12 cellular contexts compared by ENCODE assay signal in genomic region chr6:130396722-130397121, GRCh38. TPM values are rescaled to one million over a fixed set of nuclear protein-coding genes. Genes with fewer than 3 reads are reported as not detected.
DNase-seq lines count a peak whose midpoint lies in the region; TF ChIP-seq lines count a peak whose summit lies in the region.
"Had no signal": no experiment of that assay in that cellular context is flagged by ENCODE, and none has a peak within 500 bp of the region (broad histone marks: within the 10 kb centered on the region; RNA-seq: fewer than 3 reads in every experiment).

No MANE protein-coding gene starts in this region.

- peaks cover 20% of the 10 kb centered on the region for H3K4me1 Mint-ChIP-seq in activated naive CD4-positive, alpha-beta T cell treated with anti-CD3 and anti-CD28 coated beads, Interleukin-2, amount 50 U/mL, for 24 hours
- H3K4me1 Mint-ChIP-seq in activated naive CD4-positive, alpha-beta T cell treated with anti-CD3 and anti-CD28 coated beads for 36 hours (ENCODE audit: low read depth) = peaks cover 8% of the 10 kb centered on the region

- H2AFZ ChIP-seq in fibroblast of lung (ENCODE audit: low read length) = no peak overlapping the region

- H3K27ac Mint-ChIP-seq in activated naive CD4-positive, alpha-beta T cell treated with anti-CD3 and anti-CD28 coated beads, Interleukin-2, amount 50 U/mL, for 24 hours = no peak overlapping the region
- H3K27ac Mint-ChIP-seq in activated naive CD4-positive, alpha-beta T cell treated with anti-CD3 and anti-CD28 coated beads for 36 hours = no peak overlapping the region

- no peak overlapping the region for H3K9ac ChIP-seq in fibroblast of lung (ENCODE audit: insufficient read depth, low read length)

- H3K27ac ChIP-seq in fibroblast of lung (ENCODE audit: insufficient read depth, low read length) = no peak overlapping the region
- peak overlapping the region; percentile 53 to 78 for H3K27ac ChIP-seq in uterus
- H3K27ac ChIP-seq in spleen = no peak overlapping the region
- H3K27ac ChIP-seq: SJSA1 had no signal

- H3K4me3 ChIP-seq in fibroblast of lung (replicated peaks in 1 of 4; ENCODE audit: control extremely low read depth in 1 of 4, insufficient read depth in 1 of 4, low read depth in 3 of 4, low read length in 4 of 4) (peak overlapping the region in 3 of 4 experiments; percentile 3 to 32 (median 4)), uterus (peak overlapping the region; percentile 3), spleen (peak overlapping the region in 2 of 8 donors; percentile 23 to 54)
- H3K4me3 ChIP-seq: SJSA1 had no signal

- TF ChIP-seq POLR2A in uterus (IDR thresholded peaks at IDR 0.05) (no peak), spleen (IDR thresholded peaks at IDR 0.05) (no peak)

- no peaks in the 10 kb centered on the region for H3K27me3 ChIP-seq in fibroblast of lung (ENCODE audit: control insufficient read depth, insufficient read depth, low read length)
- no peaks in the 10 kb centered on the region for H3K27me3 ChIP-seq in uterus
- no peaks in the 10 kb centered on the region for H3K27me3 ChIP-seq in spleen (replicated peaks in 1 of 7)
- H3K27me3 ChIP-seq: SJSA1 had no signal

- H3K9me3 ChIP-seq in fibroblast of lung (ENCODE audit: control insufficient read depth, insufficient read depth, low read depth, low read length) = no peaks in the 10 kb centered on the region
- no peaks in the 10 kb centered on the region for H3K9me3 ChIP-seq in uterus
- peaks cover 0 to 6% (median 0%) of the 10 kb centered on the region in 8 donors for H3K9me3 ChIP-seq in spleen
- H3K9me3 ChIP-seq: SJSA1 had no signal

- no peaks in the 10 kb centered on the region for H3K36me3 ChIP-seq in fibroblast of lung (ENCODE audit: control insufficient read depth, insufficient read depth, low read length)
- no peaks in the 10 kb centered on the region for H3K36me3 ChIP-seq in uterus
- H3K36me3 ChIP-seq in spleen = no peaks in the 10 kb centered on the region
- H3K36me3 ChIP-seq: SJSA1 had no signal

- H3K4me2 ChIP-seq in fibroblast of lung (ENCODE audit: extremely low read depth, insufficient read depth, low read length) = peak overlapping the region; percentile 61

- CTCF ChIA-PET in activated naive CD4-positive, alpha-beta T cell treated with anti-CD3 and anti-CD28 coated beads for 36 hours (lab: Charles Lee) = no interaction called here

- 3 to 7% (median 6%) methylated on average over 2 of the region's 2 CpGs for WGBS in spleen, 5 donors

- peaks cover 2% of the 10 kb centered on the region for H3K4me1 ChIP-seq in fibroblast of lung (ENCODE audit: control insufficient read depth, extremely low read depth, insufficient read depth, low read length)
- peaks cover 0 to 3% of the 10 kb centered on the region in 2 donors for H3K4me1 ChIP-seq in uterus
- H3K4me1 ChIP-seq in spleen = no peaks in the 10 kb centered on the region
- H3K4me1 ChIP-seq: SJSA1 had no signal

- H3K27me3 Mint-ChIP-seq in activated naive CD4-positive, alpha-beta T cell treated with anti-CD3 and anti-CD28 coated beads, Interleukin-2, amount 50 U/mL, for 24 hours = no peaks in the 10 kb centered on the region
- no peaks in the 10 kb centered on the region for H3K27me3 Mint-ChIP-seq in activated naive CD4-positive, alpha-beta T cell treated with anti-CD3 and anti-CD28 coated beads for 36 hours (ENCODE audit: low read depth)

- no peaks in the 10 kb centered on the region for H3K36me3 Mint-ChIP-seq in activated naive CD4-positive, alpha-beta T cell treated with anti-CD3 and anti-CD28 coated beads, Interleukin-2, amount 50 U/mL, for 24 hours
- no peaks in the 10 kb centered on the region for H3K36me3 Mint-ChIP-seq in activated naive CD4-positive, alpha-beta T cell treated with anti-CD3 and anti-CD28 coated beads for 36 hours (ENCODE audit: low read depth)

- intact Hi-C loops in activated naive CD4-positive, alpha-beta T cell treated with anti-CD3 and anti-CD28 coated beads for 36 hours (cut with micrococcal nuclease) = no loop called here
- intact Hi-C loops in uterus (cut with DNase I; ENCODE audit: low total_unique reads) = no loop called here
- intact Hi-C loops in spleen (cut with DNase I; ENCODE audit: low total_unique reads) = no loop called here

- peaks cover 49% of the 10 kb centered on the region for H3K79me2 ChIP-seq in fibroblast of lung (ENCODE audit: control insufficient read depth, insufficient read depth, low read length)

- no peak for DNase-seq in activated naive CD4-positive, alpha-beta T cell treated with anti-CD3 and anti-CD28 coated beads for 36 hours
- DNase-seq in RPMI7951 (ENCODE audit: low read depth) (peak; percentile 69), fibroblast of lung (ENCODE audit: low read depth in 2 of 2) (no peak), uterus (no peak), NCI-H2227 treated with DMSO at 0.1 percent for 48 hours (lab: John Stamatoyannopoulos, UW) (no peak), NCI-H1105 (lab: John Stamatoyannopoulos, UW) (no peak), spleen (no peak)
- DNase-seq: stimulated activated CD4-positive, alpha-beta T cell treated with anti-CD3 and anti-CD28 coated beads, Interleukin-2, amount 100 ng/mL, for 24 hours; stimulated activated naive CD4-positive, alpha-beta T cell treated with Interleukin-2 at 50 U/mL for 16 hours had no signal

- no peaks in the 10 kb centered on the region for H3K9me3 Mint-ChIP-seq in activated naive CD4-positive, alpha-beta T cell treated with anti-CD3 and anti-CD28 coated beads, Interleukin-2, amount 50 U/mL, for 24 hours
- peaks cover 3% of the 10 kb centered on the region for H3K9me3 Mint-ChIP-seq in activated naive CD4-positive, alpha-beta T cell treated with anti-CD3 and anti-CD28 coated beads for 36 hours

- TF ChIP-seq CTCF in fibroblast of lung (conservative IDR thresholded peaks at IDR 0.05 in 1 of 2, IDR thresholded peaks at IDR 0.05 in 1 of 2; ENCODE audit: low read depth in 1 of 2, low read length in 2 of 2) (no peak), uterus (IDR thresholded peaks at IDR 0.05) (no peak), spleen (IDR thresholded peaks at IDR 0.05 in 8 of 11, conservative IDR thresholded peaks at IDR 0.05 in 3 of 11) (no peak)

- no peaks in the 10 kb centered on the region for H4K20me1 ChIP-seq in fibroblast of lung (ENCODE audit: control insufficient read depth, extremely low read depth, insufficient read depth, low read length)

- peak overlapping the region; percentile 51 for H3K4me3 Mint-ChIP-seq in activated naive CD4-positive, alpha-beta T cell treated with anti-CD3 and anti-CD28 coated beads, Interleukin-2, amount 50 U/mL, for 24 hours
- no peak overlapping the region for H3K4me3 Mint-ChIP-seq in activated naive CD4-positive, alpha-beta T cell treated with anti-CD3 and anti-CD28 coated beads for 36 hours

RNA-seq across cellular contexts. Expression of gene TMEM200A, which starts 30.9 kb away (rescaled TPM):
- total RNA-seq in activated naive CD4-positive, alpha-beta T cell treated with anti-CD3 and anti-CD28 coated beads for 36 hours = not detected
- total RNA-seq in RPMI7951 (2014; rRNA removed; shearing (Covaris generic)) = 26.3 and 30.9 TPM in 2 replicates
- total RNA-seq in fibroblast of lung = 44.2 and 51.7 TPM in 2 replicates
- 50.2 and 70.5 TPM in 2 replicates for polyA plus RNA-seq in fibroblast of lung
- 40.6 and 62.4 TPM in 2 replicates for polyA plus RNA-seq in fibroblast of lung (2012)
- polyA minus RNA-seq in fibroblast of lung (ENCODE audit: low replicate concordance) = 17.3 and 41.2 TPM in 2 replicates
- total RNA-seq in uterus = 10 to 100 TPM; 20.9 to 27.9 (median 23.1) TPM
- 1 to 10 TPM in 6 of 7 donors, under 1 TPM in 1; 0.68 to 2.3 (median 1.8) TPM for total RNA-seq in spleen
- under 1 TPM; 0.33 to 0.94 (median 0.90) TPM for polyA plus RNA-seq in spleen
- total RNA-seq: NCI-H460 had no signal

Comparison
In these comparisons a context has a peak if more than half of its experiments do, and no peak if none do; other contexts are left out.
1. H3K27ac ChIP-seq: peak in uterus (2 of 2); none in fibroblast of lung (single experiment) and spleen (0 of 8).